Comparison of ENCODE assay signal across 2 cellular contexts in genomic region chr6:48826318-48826595, GRCh38.
TF ChIP-seq lines count a peak whose summit lies in the region.

No MANE protein-coding gene starts in this region.

TF ChIP-seq in HCT116, 20 proteins besides CTCF, POLR2A, EP300 and RAD21:
- no peak for TF ChIP-seq EZH2 (IDR thresholded peaks at IDR 0.05)
- TF ChIP-seq CEBPB (IDR thresholded peaks at IDR 0.05; ENCODE audit: low read depth): no peak
- TF ChIP-seq CBX3 (IDR thresholded peaks at IDR 0.05; ENCODE audit: low read depth): no peak
- TF ChIP-seq EGR1 (IDR thresholded peaks at IDR 0.05; ENCODE audit: low read depth): no peak
- TF ChIP-seq SRF (IDR thresholded peaks at IDR 0.05; ENCODE audit: low read depth): no peak

TF ChIP-seq in endothelial cell of umbilical vein, 7 proteins besides CTCF, POLR2A, EP300 and RAD21:
- TF ChIP-seq GATA2 (IDR thresholded peaks at IDR 0.05; ENCODE audit: insufficient read depth, insufficient read length, low read depth, low read length) (no peak), FOS (IDR thresholded peaks at IDR 0.05; ENCODE audit: borderline replicate concordance, insufficient read depth, low read length) (peak; percentile 13)
